8 cellular contexts compared by ENCODE assay signal in genomic region chrX:119468930-119469635, GRCh38. TPM values are rescaled to one million over a fixed set of nuclear protein-coding genes. Genes with fewer than 3 reads are reported as not detected.
A peak's percentile ranks its signal among the peaks of the same experiment; 100 is the strongest.
DNase-seq lines count a peak whose midpoint lies in the region; TF ChIP-seq lines count a peak whose summit lies in the region.

No MANE protein-coding gene starts in this region.

- peak; percentile 65 for TF ChIP-seq CTCF in GM20000 (IDR thresholded peaks at IDR 0.05; ENCODE audit: extremely low read depth, missing control alignments)
- peak; percentile 59 for TF ChIP-seq CTCF in epithelial cell of proximal tubule (conservative IDR thresholded peaks at IDR 0.05; ENCODE audit: low read depth, low read length)

- no peaks in the 10 kb centered on the region for H3K9me3 ChIP-seq in NT2/D1 (ENCODE audit: insufficient read depth, low read length)
- H3K9me3 ChIP-seq in mucosa of stomach (ENCODE audit: control insufficient read depth, low read length): no peaks in the 10 kb centered on the region

- H3K36me3 ChIP-seq in NT2/D1 (ENCODE audit: insufficient read depth, insufficient read length, low read length) (peaks cover 25% of the 10 kb centered on the region), mucosa of stomach (ENCODE audit: control insufficient read depth, insufficient read depth, low read length) (peaks cover 7% of the 10 kb centered on the region)

- DNase-seq in COR-L47 (lab: John Stamatoyannopoulos, UW) (peak; percentile 66), GM20000 (ENCODE audit: low spot score) (peak; percentile 85), HT1080 (ENCODE audit: low read depth) (peak; percentile 76), NT2/D1 (ENCODE audit: low read depth, low spot score) (peak; percentile 64), activated T-cell treated with anti-CD3 and anti-CD28 coated beads for 24 hours (ENCODE audit: low read depth) (peak; percentile 78), epithelial cell of proximal tubule (ENCODE audit: low read depth) (no peak)
- DNase-seq in stimulated activated CD8-positive, alpha-beta memory T cell treated with anti-CD3 and anti-CD28 coated beads, Interleukin-4, amount 100 ng/mL, for 48 hours: peak; percentile 90

- H3K27me3 ChIP-seq in NT2/D1 (ENCODE audit: insufficient read depth, insufficient read length) (no peaks in the 10 kb centered on the region), mucosa of stomach (ENCODE audit: control insufficient read depth, insufficient read depth, low read length) (no peaks in the 10 kb centered on the region)

- H3K9ac ChIP-seq in NT2/D1 (ENCODE audit: insufficient read length, low read depth): peak overlapping the region; percentile 97
- H3K9ac ChIP-seq in mucosa of stomach (ENCODE audit: low read length): peak overlapping the region; percentile 93

- H3K4me1 ChIP-seq in NT2/D1 (ENCODE audit: insufficient read depth, insufficient read length): peaks cover 4% of the 10 kb centered on the region
- peaks cover 15% of the 10 kb centered on the region for H3K4me1 ChIP-seq in mucosa of stomach (ENCODE audit: control insufficient read depth, insufficient read depth, low read length)

- H3K4me3 ChIP-seq in NT2/D1 (ENCODE audit: insufficient read length, low read depth) (peak overlapping the region; percentile 89), epithelial cell of proximal tubule (ENCODE audit: low read depth, low read length) (peak overlapping the region; percentile 79), mucosa of stomach (ENCODE audit: low read length) (peak overlapping the region; percentile 60)

RNA-seq across cellular contexts. Expression of gene SLC25A5, which starts 0.8 kb away (rescaled TPM):
- 363 and 485 TPM in 2 replicates for total RNA-seq in HT1080 (2014; rRNA removed; shearing (Covaris generic))
- polyA plus RNA-seq in HT1080 (2015; cell fraction: cytosol; rRNA removed): 831 and 839 TPM in 2 replicates
- 487 and 552 TPM in 2 replicates for polyA plus RNA-seq in HT1080 (2015; cell fraction: nucleus; rRNA removed)
- 298 and 821 TPM in 2 replicates for total RNA-seq in epithelial cell of proximal tubule
